In genomic region chr4:151437505-151437904, GRCh38 we compare ENCODE assay signal across 18 cellular contexts. TPM values are rescaled to one million over a fixed set of nuclear protein-coding genes. Genes with fewer than 3 reads are reported as not detected.
DNase-seq lines count a peak whose midpoint lies in the region; ATAC-seq, FAIRE-seq and TF ChIP-seq lines count a peak whose summit lies in the region.
"Had no signal": no experiment of that assay in that cellular context is flagged by ENCODE, and none has a peak within 500 bp of the region (broad histone marks: within the 10 kb centered on the region; RNA-seq: fewer than 3 reads in every experiment).

No MANE protein-coding gene starts in this region.

- H3K27me3 ChIP-seq in pancreas (no peaks in the 10 kb centered on the region), skeletal muscle tissue (ENCODE audit: control insufficient read depth in 3 of 3, insufficient read depth in 3 of 3, low read length in 3 of 3) (no peaks in the 10 kb centered on the region)
- H3K27me3 ChIP-seq: BLaER1 treated with 17β-estradiol and CSF1 and Interleukin-3, amounts not matched to agents 10 nM and 100 nM had no signal

- H3K9me3 ChIP-seq in pancreas (no peaks in the 10 kb centered on the region), skeletal muscle tissue (ENCODE audit: control insufficient read depth in 3 of 3, low read length in 3 of 3) (no peaks in the 10 kb centered on the region)
- H3K9me3 ChIP-seq: BLaER1 treated with 17β-estradiol and CSF1 and Interleukin-3, amounts not matched to agents 10 nM and 100 nM; HAP-1 had no signal

- no peaks in the 10 kb centered on the region for H3K36me3 ChIP-seq in pancreas
- no peaks in the 10 kb centered on the region for H3K36me3 ChIP-seq in skeletal muscle tissue (ENCODE audit: control insufficient read depth in 3 of 3, insufficient read depth in 3 of 3, low read length in 3 of 3)
- H3K36me3 ChIP-seq: BLaER1 treated with 17β-estradiol and CSF1 and Interleukin-3, amounts not matched to agents 10 nM and 100 nM; HAP-1 had no signal

- CTCF ChIA-PET in T-cell (lab: Charles Lee) = no interaction called here

- no peak overlapping the region for H3K27ac Mint-ChIP-seq in T-cell
- H3K27ac Mint-ChIP-seq: B cell; CD8-positive, alpha-beta T cell; IgD-negative memory B cell had no signal

- no peak overlapping the region for H3K9ac ChIP-seq in skeletal muscle tissue (ENCODE audit: low read depth in 1 of 3, low read length in 3 of 3)
- H3K9ac ChIP-seq: BLaER1 treated with 17β-estradiol and CSF1 and Interleukin-3, amounts not matched to agents 10 nM and 100 nM had no signal

- no peaks in the 10 kb centered on the region for H3K36me3 Mint-ChIP-seq in T-cell
- H3K36me3 Mint-ChIP-seq: CD8-positive, alpha-beta T cell; IgD-negative memory B cell had no signal

- H3K27ac ChIP-seq in pancreas (no peak overlapping the region), skeletal muscle tissue (ENCODE audit: low read depth, low read length) (peak overlapping the region; percentile 78)
- H3K27ac ChIP-seq: BLaER1 treated with 17β-estradiol and CSF1 and Interleukin-3, amounts not matched to agents 10 nM and 100 nM had no signal

- POLR2A ChIA-PET in T-cell (lab: Charles Lee) = no interaction called here

- DNase-seq in HTR-8/SVneo (ENCODE audit: insufficient read length, low spot score) (no peak), epithelial cell of esophagus (ENCODE audit: low read depth) (peak; percentile 39), pancreas (no peak), T-cell (no peak), NCI-H1694 treated with DMSO at 0.1 percent for 48 hours (lab: John Stamatoyannopoulos, UW) (no peak)
- DNase-seq: Calu3; CD8-positive, alpha-beta T cell; DMS79 treated with DMSO at 0.1 percent for 48 hours had no signal

- H3K4me3 ChIP-seq in epithelial cell of esophagus (ENCODE audit: low read length) (no peak overlapping the region), pancreas (no peak overlapping the region), skeletal muscle tissue (ENCODE audit: low read length in 3 of 3) (no peak overlapping the region)
- H3K4me3 ChIP-seq: BLaER1 treated with 17β-estradiol and CSF1 and Interleukin-3, amounts not matched to agents 10 nM and 100 nM; GM12878; HAP-1 had no signal

- H3K27me3 Mint-ChIP-seq in T-cell = peaks cover 0 to 2% of the 10 kb centered on the region in 2 donors

- ATAC-seq in pancreas (no peak), T-cell (replicated peaks in 1 of 4) (no peak), GM18517 (IDR thresholded peaks at IDR 0.05; ENCODE audit: unreplicated experiment) (no peak)
- ATAC-seq: CD8-positive, alpha-beta T cell; GM12878; HepG2 had no signal

- no peak overlapping the region for H3K4me3 Mint-ChIP-seq in T-cell
- H3K4me3 Mint-ChIP-seq: B cell; CD8-positive, alpha-beta T cell; IgD-negative memory B cell had no signal

- FAIRE-seq in HTR-8/SVneo (lab: Jason Lieb, UNC) (peak; percentile 63), pancreas (lab: Jason Lieb, UNC) (peak; percentile 17)
- FAIRE-seq: GM12878, GM19239, H1, HepG2 had no signal

- 90 to 97% methylated on average over 1 of the region's 1 CpG for WGBS in pancreas, 2 donors

- H3K4me1 ChIP-seq in pancreas (peaks cover 4 to 29% (median 27%) of the 10 kb centered on the region in 3 donors), skeletal muscle tissue (ENCODE audit: control insufficient read depth in 3 of 3, insufficient read depth in 3 of 3, low read length in 3 of 3) (peaks cover 0 to 27% (median 13%) of the 10 kb centered on the region in 3 donors)
- H3K4me1 ChIP-seq: BLaER1 treated with 17β-estradiol and CSF1 and Interleukin-3, amounts not matched to agents 10 nM and 100 nM; HAP-1 had no signal

- intact Hi-C loops in pancreas (cut with DNase I) = no loop called here

- TF ChIP-seq CTCF in epithelial cell of esophagus (IDR thresholded peaks at IDR 0.05; ENCODE audit: insufficient read depth, low read depth, low read length, missing control alignments) (no peak), pancreas (IDR thresholded peaks at IDR 0.05) (no peak)

- H3K4me1 Mint-ChIP-seq in T-cell = no peaks in the 10 kb centered on the region
- H3K4me1 Mint-ChIP-seq: B cell, IgD-negative memory B cell had no signal

- H3K9me3 Mint-ChIP-seq in T-cell = no peaks in the 10 kb centered on the region
- H3K9me3 Mint-ChIP-seq: CD8-positive, alpha-beta T cell; IgD-negative memory B cell had no signal

RNA-seq across cellular contexts. Expression of gene FHIP1A, which starts 28.5 kb away (rescaled TPM):
- 10 to 100 TPM; 12.1 to 24.2 (median 16.8) TPM for total RNA-seq in pancreas
- polyA plus RNA-seq in pancreas = 1 to 10 TPM; 2.2 to 4.3 TPM
- total RNA-seq in skeletal muscle tissue = 15.1 TPM
- total RNA-seq in T-cell = 1 to 10 TPM; 1.1 to 2.7 (median 1.6) TPM
- polyA plus RNA-seq: IgD-negative memory B cell had no signal
